In the genomic region with DNA sequence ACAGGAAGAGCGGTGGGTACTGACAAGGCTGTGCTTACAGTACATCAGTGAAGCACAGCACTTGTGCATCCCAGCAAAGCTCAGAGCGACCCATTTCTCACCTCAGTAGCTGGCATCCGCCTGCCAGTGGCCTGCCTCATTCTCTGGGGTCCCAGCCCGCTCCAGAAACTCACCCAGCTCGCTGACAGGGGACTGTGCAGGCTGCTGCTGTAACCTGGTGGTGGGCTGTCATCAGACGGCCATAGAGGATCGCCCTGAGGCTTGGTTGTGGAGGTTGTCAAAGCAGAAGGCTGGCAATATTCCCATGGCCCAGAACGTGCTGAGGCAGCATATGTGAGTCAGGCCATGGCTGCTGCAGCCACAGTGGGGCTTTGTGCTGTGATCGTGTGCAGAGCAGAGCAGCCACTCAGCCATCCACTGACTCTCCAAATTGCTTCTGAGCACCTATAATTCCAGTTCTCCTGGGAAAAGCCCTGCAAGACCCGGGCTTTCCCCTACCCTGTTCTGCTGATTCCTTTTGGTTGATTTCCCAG, we compare ENCODE assay signal across 1 cellular context.
TF ChIP-seq lines count a peak whose summit lies in the region.

No MANE protein-coding gene starts in this region.

TF ChIP-seq in SK-N-SH treated with all-trans-retinoic acid at 6 μM for 48 hours, 23 proteins besides CTCF, POLR2A, EP300 and RAD21 (continued from another document):
- TF ChIP-seq ISL1 (CRISPR knock-in tag; IDR thresholded peaks at IDR 0.05) (no peak), BACH2 (CRISPR knock-in tag; IDR thresholded peaks at IDR 0.05; ENCODE audit: borderline replicate concordance) (no peak), RARB (CRISPR knock-in tag; IDR thresholded peaks at IDR 0.05) (no peak), PPARA (CRISPR knock-in tag; IDR thresholded peaks at IDR 0.05; ENCODE audit: borderline replicate concordance) (no peak)
- TF ChIP-seq, protein P1, sequence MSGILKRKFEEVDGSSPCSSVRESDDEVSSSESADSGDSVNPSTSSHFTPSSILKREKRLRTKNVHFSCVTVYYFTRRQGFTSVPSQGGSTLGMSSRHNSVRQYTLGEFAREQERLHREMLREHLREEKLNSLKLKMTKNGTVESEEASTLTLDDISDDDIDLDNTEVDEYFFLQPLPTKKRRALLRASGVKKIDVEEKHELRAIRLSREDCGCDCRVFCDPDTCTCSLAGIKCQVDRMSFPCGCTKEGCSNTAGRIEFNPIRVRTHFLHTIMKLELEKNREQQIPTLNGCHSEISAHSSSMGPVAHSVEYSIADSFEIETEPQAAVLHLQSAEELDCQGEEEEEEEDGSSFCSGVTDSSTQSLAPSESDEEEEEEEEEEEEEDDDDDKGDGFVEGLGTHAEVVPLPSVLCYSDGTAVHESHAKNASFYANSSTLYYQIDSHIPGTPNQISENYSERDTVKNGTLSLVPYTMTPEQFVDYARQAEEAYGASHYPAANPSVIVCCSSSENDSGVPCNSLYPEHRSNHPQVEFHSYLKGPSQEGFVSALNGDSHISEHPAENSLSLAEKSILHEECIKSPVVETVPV (CRISPR knock-in tag; IDR thresholded peaks at IDR 0.05) = no peak
